ENCODE assay signal across 8 cellular contexts in the genomic region with DNA sequence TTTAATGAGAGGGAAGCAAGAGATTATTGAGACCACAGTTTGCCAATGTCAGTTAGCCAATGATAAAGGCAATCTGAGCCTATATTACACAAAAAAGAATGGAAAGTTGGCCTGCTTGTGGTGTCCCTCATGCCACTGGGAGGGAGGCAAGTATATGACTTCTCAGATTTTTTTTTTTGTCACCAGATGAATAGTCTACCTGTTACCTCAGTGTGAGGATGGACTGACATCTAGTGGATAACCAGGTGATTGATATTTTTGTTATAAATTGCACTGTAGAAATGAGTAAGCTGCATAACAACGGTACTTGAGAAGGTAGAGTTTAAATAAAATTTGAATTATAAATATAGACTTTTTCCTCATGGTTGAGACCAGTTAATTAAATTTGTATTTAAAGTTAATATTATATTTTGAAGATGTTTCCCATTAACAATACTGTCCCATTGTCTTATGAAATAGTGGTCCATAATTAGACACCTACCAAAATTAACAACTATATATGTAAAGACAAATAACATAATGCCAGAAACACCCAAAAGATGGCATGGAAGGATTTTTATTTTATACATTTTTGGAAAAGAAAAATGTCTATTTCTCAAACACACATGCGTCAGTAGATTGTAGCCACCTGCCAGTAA.
A peak's percentile ranks its signal among the peaks of the same experiment; 100 is the strongest.
DNase-seq lines count a peak whose midpoint lies in the region; ATAC-seq and TF ChIP-seq lines count a peak whose summit lies in the region.

No MANE protein-coding gene starts in this region.

- ATAC-seq in HG03175 (IDR thresholded peaks at IDR 0.05; ENCODE audit: unreplicated experiment) (peak; percentile 46), HG02970 (IDR thresholded peaks at IDR 0.05; ENCODE audit: low FRiP score, unreplicated experiment) (no peak)
- ATAC-seq in stimulated activated naive CD8-positive, alpha-beta T cell treated with anti-CD3 and anti-CD28 coated beads, Interleukin-15, amount 100 ng/mL, for 72 hours = peak; percentile 76

- H3K4me3 Mint-ChIP-seq in stimulated activated naive CD8-positive, alpha-beta T cell treated with anti-CD3 and anti-CD28 coated beads, Interleukin-15, amount 100 ng/mL, for 72 hours = no peak overlapping the region

- TF ChIP-seq CTCF in GM12875 (IDR thresholded peaks at IDR 0.05; ENCODE audit: borderline replicate concordance, insufficient read depth, low read depth, low read length) = peak; percentile 28; the same call in 1 of the 2 replicates

- no peaks in the 10 kb centered on the region for H3K27me3 Mint-ChIP-seq in stimulated activated naive CD8-positive, alpha-beta T cell treated with anti-CD3 and anti-CD28 coated beads, Interleukin-15, amount 100 ng/mL, for 72 hours

- peaks cover 4% of the 10 kb centered on the region for H3K4me1 Mint-ChIP-seq in stimulated activated naive CD8-positive, alpha-beta T cell treated with anti-CD3 and anti-CD28 coated beads, Interleukin-15, amount 100 ng/mL, for 72 hours

- no peaks in the 10 kb centered on the region for H3K9me3 Mint-ChIP-seq in stimulated activated naive CD8-positive, alpha-beta T cell treated with anti-CD3 and anti-CD28 coated beads, Interleukin-15, amount 100 ng/mL, for 72 hours

- no peak overlapping the region for H3K4me3 ChIP-seq in GM12875 (ENCODE audit: low read depth, low read length)

- H3K27ac Mint-ChIP-seq in stimulated activated naive CD8-positive, alpha-beta T cell treated with anti-CD3 and anti-CD28 coated beads, Interleukin-15, amount 100 ng/mL, for 72 hours = no peak overlapping the region

- DNase-seq in AG08396 (ENCODE audit: low spot score) (peak; percentile 28), SK-N-DZ (ENCODE audit: low spot score) (peak; percentile 45), globus pallidus (ENCODE audit: low spot score) (peak; percentile 2)
- peak in 1 of 2 donors; percentile 21 for DNase-seq in stimulated activated naive CD8-positive, alpha-beta T cell treated with anti-CD3 and anti-CD28 coated beads, Interleukin-15, amount 100 ng/mL, for 72 hours
- no peak for DNase-seq in activated effector memory CD4-positive, alpha-beta T cell treated with Interleukin-2 at 50 U/mL for 16 hours
